Comparison of ENCODE assay signal across 2 cellular contexts in genomic region chr2:9006368-9006767, GRCh38.
A peak's percentile ranks its signal among the peaks of the same experiment; 100 is the strongest.
TF ChIP-seq lines count a peak whose summit lies in the region.

No MANE protein-coding gene starts in this region.

TF ChIP-seq in IMR-90, 13 proteins besides CTCF, POLR2A, EP300 and RAD21:
- TF ChIP-seq RFX5 (IDR thresholded peaks at IDR 0.05; ENCODE audit: low read depth, low read length): no peak

TF ChIP-seq in K562, 482 proteins besides CTCF, POLR2A, EP300 and RAD21:
- no peak for TF ChIP-seq PML (IDR thresholded peaks at IDR 0.05; ENCODE audit: low read length)
- peak; percentile 62; the same call in 1 of the 2 replicates for TF ChIP-seq GATAD2B (IDR thresholded peaks at IDR 0.05; ENCODE audit: borderline replicate concordance)
- TF ChIP-seq DACH1 (IDR thresholded peaks at IDR 0.05; ENCODE audit: partially characterized antibody): peak; percentile 97
- 0 out of 4 replicates have a peak, but pooled peaks of 1 of the 2 experiments have one; percentile 60 for TF ChIP-seq MCM7 (IDR thresholded peaks at IDR 0.05)
- no peak for TF ChIP-seq RUNX1 (IDR thresholded peaks at IDR 0.05; ENCODE audit: low read depth)
- TF ChIP-seq, protein P1, sequence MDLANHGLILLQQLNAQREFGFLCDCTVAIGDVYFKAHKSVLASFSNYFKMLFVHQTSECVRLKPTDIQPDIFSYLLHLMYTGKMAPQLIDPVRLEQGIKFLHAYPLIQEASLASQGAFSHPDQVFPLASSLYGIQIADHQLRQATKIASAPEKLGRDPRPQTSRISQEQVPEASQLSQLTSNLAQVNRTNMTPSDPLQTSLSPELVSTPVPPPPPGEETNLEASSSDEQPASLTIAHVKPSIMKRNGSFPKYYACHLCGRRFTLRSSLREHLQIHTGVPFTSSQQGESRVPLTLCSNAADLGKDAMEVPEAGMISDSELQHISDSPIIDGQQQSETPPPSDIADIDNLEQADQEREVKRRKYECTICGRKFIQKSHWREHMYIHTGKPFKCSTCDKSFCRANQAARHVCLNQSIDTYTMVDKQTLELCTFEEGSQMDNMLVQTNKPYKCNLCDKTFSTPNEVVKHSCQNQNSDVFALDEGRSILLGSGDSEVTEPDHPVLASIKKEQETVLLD (IDR thresholded peaks at IDR 0.05): peak; percentile 56; the same call in 1 of the 2 replicates
